1 cellular context compared by ENCODE assay signal in the genomic region with DNA sequence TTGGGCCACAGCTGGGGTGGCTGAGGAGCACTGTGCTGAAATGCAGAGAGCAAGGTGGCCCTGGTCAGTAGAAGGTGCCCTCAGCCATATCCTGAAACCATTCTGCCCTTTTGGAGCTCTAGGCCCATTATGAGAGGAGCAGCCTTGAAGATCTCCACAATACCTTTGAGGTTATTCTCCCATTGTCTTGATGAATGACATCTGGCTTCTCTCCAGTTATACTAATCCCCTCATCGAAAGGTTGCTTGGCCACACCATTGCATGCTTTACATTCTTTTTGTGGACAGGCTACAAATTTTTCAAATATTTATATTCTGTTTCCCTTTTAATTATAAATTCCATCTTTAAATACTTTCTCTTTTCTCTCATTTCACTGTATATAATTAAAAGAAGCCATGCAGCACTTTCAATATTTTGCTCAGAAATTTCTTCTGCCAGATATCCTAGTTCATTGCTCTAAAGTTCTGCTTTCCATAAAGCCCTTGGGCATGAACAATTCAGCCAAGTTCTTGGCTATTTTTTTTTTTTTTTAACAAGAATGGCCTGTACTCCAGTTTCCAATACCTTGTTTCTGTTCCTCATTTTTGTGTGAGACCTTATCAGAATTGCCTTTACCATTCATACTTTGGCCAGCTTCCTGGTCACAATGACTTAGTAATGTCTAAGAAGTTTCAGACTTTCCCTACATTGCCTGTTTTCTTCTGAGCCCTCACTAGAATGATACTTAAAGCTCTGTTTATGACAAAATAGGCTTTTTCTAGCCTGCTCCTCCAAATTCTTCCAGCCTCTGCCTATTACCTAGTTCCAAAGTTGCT.
TF ChIP-seq lines count a peak whose summit lies in the region.

No MANE protein-coding gene starts in this region.

TF ChIP-seq in K562, 482 proteins besides CTCF, POLR2A, EP300 and RAD21 (continued from another document and continues in another):
- TF ChIP-seq, protein P1, sequence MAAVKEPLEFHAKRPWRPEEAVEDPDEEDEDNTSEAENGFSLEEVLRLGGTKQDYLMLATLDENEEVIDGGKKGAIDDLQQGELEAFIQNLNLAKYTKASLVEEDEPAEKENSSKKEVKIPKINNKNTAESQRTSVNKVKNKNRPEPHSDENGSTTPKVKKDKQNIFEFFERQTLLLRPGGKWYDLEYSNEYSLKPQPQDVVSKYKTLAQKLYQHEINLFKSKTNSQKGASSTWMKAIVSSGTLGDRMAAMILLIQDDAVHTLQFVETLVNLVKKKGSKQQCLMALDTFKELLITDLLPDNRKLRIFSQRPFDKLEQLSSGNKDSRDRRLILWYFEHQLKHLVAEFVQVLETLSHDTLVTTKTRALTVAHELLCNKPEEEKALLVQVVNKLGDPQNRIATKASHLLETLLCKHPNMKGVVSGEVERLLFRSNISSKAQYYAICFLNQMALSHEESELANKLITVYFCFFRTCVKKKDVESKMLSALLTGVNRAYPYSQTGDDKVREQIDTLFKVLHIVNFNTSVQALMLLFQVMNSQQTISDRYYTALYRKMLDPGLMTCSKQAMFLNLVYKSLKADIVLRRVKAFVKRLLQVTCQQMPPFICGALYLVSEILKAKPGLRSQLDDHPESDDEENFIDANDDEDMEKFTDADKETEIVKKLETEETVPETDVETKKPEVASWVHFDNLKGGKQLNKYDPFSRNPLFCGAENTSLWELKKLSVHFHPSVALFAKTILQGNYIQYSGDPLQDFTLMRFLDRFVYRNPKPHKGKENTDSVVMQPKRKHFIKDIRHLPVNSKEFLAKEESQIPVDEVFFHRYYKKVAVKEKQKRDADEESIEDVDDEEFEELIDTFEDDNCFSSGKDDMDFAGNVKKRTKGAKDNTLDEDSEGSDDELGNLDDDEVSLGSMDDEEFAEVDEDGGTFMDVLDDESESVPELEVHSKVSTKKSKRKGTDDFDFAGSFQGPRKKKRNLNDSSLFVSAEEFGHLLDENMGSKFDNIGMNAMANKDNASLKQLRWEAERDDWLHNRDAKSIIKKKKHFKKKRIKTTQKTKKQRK (IDR thresholded peaks at IDR 0.05; ENCODE audit: borderline replicate concordance, low read depth, low read length), result no peak
- TF ChIP-seq GATAD2B (IDR thresholded peaks at IDR 0.05; ENCODE audit: borderline replicate concordance) (peak; percentile 27; the same call in 1 of the 2 replicates), FOXA1 (IDR thresholded peaks at IDR 0.05; ENCODE audit: borderline replicate concordance) (no peak), ASH1L (IDR thresholded peaks at IDR 0.05; ENCODE audit: borderline replicate concordance, low read depth, partially characterized antibody) (peak; percentile 22), ZNF766 (CRISPR knock-in tag; conservative IDR thresholded peaks at IDR 0.05) (0 out of 2 replicates have a peak, but pooled peaks have one; percentile 23), MECOM (CRISPR knock-in tag; IDR thresholded peaks at IDR 0.05) (no peak), THRAP3 (IDR thresholded peaks at IDR 0.05; ENCODE audit: borderline replicate concordance) (no peak), FOXJ2 (tag; IDR thresholded peaks at IDR 0.05) (0 out of 2 replicates have a peak, but pooled peaks have one; percentile 28), ZNF589 (CRISPR knock-in tag; IDR thresholded peaks at IDR 0.05; ENCODE audit: low read depth) (0 out of 2 replicates have a peak, but pooled peaks have one; percentile 24), CHD2 (IDR thresholded peaks at IDR 0.05; ENCODE audit: low read depth, low read length) (no peak), MAFG (tag; conservative IDR thresholded peaks at IDR 0.05) (peak; percentile 18; the same call in 1 of the 2 replicates), DACH1 (IDR thresholded peaks at IDR 0.05; ENCODE audit: partially characterized antibody) (no peak), EP400 (IDR thresholded peaks at IDR 0.05) (peak; percentile 35; the same call in 1 of the 2 replicates), MYC (IDR thresholded peaks at IDR 0.05; ENCODE audit: low read depth, low read length) (peak; percentile 23; the same call in 1 of the 2 replicates), MYC (CRISPR knock-in tag; IDR thresholded peaks at IDR 0.05; ENCODE audit: borderline replicate concordance, low read depth) (no peak), MEF2A (IDR thresholded peaks at IDR 0.05; ENCODE audit: control insufficient read depth, low read depth, low read length) (no peak), CBFA2T3 (IDR thresholded peaks at IDR 0.05) (no peak), YBX1 (IDR thresholded peaks at IDR 0.05) (no peak), KHSRP (IDR thresholded peaks at IDR 0.05) (no peak), SMAD4 (CRISPR knock-in tag; conservative IDR thresholded peaks at IDR 0.05) (0 out of 2 replicates have a peak, but pooled peaks have one; percentile 17), SIN3A (IDR thresholded peaks at IDR 0.05; ENCODE audit: borderline replicate concordance in 2 of 2, control insufficient read depth in 1 of 2, low read depth in 2 of 2, low read length in 2 of 2) (no peak), DIDO1 (tag; IDR thresholded peaks at IDR 0.05; ENCODE audit: low read depth) (no peak), ZNF384 (IDR thresholded peaks at IDR 0.05; ENCODE audit: low read depth, low read length) (peak; percentile 88), CTBP1 (IDR thresholded peaks at IDR 0.05; ENCODE audit: borderline replicate concordance) (0 out of 2 replicates have a peak, but pooled peaks have one; percentile 20), CEBPG (CRISPR knock-in tag; IDR thresholded peaks at IDR 0.05) (no peak), CEBPG (tag; conservative IDR thresholded peaks at IDR 0.05 in 1 of 2, IDR thresholded peaks at IDR 0.05 in 1 of 2) (peak in 1 of 2 experiments; percentile 33; a peak in 1 of 4 replicates), JUND (IDR thresholded peaks at IDR 0.05; ENCODE audit: borderline replicate concordance, low read depth, low read length) (peak; percentile 18; the same call in 1 of the 2 replicates), JUND (tag; IDR thresholded peaks at IDR 0.05; ENCODE audit: borderline replicate concordance, low read depth, low read length) (no peak; the same call in 2 of the 3 replicates), SMC3 (conservative IDR thresholded peaks at IDR 0.05; ENCODE audit: insufficient read depth, low read depth, low read length) (no peak), ZNF23 (CRISPR knock-in tag; IDR thresholded peaks at IDR 0.05) (0 out of 2 replicates have a peak, but pooled peaks have one; percentile 38), KDM2B (CRISPR knock-in tag; IDR thresholded peaks at IDR 0.05) (no peak), RAD51 (IDR thresholded peaks at IDR 0.05; ENCODE audit: borderline replicate concordance, low read depth) (no peak), ELF1 (tag; IDR thresholded peaks at IDR 0.05) (peak; percentile 83), CBX3 (IDR thresholded peaks at IDR 0.05; ENCODE audit: borderline replicate concordance in 1 of 2, low read length in 2 of 2) (peak in 1 of 2 experiments; percentile 46; a peak in 1 of 3 replicates), HDAC2 (IDR thresholded peaks at IDR 0.05) (peak; percentile 47; the same call in 1 of the 2 replicates), NBN (IDR thresholded peaks at IDR 0.05; ENCODE audit: low read depth) (peak; percentile 74; the same call in 1 of the 2 replicates), ARID1B (IDR thresholded peaks at IDR 0.05) (peak; percentile 80), RCOR1 (IDR thresholded peaks at IDR 0.05; ENCODE audit: borderline replicate concordance in 1 of 2, low read depth in 2 of 2, low read length in 2 of 2) (0 out of 4 replicates have a peak, but pooled peaks of 1 of the 2 experiments have one; percentile 25), SMARCE1 (IDR thresholded peaks at IDR 0.05) (peak; percentile 84), CC2D1A (IDR thresholded peaks at IDR 0.05) (0 out of 2 replicates have a peak, but pooled peaks have one; percentile 17), DPF2 (IDR thresholded peaks at IDR 0.05) (peak; percentile 89), FOXK2 (conservative IDR thresholded peaks at IDR 0.05 in 1 of 2, IDR thresholded peaks at IDR 0.05 in 1 of 2; ENCODE audit: low read depth in 2 of 2) (peak; percentile 79 to 84), SMARCC2 (IDR thresholded peaks at IDR 0.05; ENCODE audit: low read depth) (peak; percentile 68; the same call in 1 of the 2 replicates)
- TF ChIP-seq, protein P2, sequence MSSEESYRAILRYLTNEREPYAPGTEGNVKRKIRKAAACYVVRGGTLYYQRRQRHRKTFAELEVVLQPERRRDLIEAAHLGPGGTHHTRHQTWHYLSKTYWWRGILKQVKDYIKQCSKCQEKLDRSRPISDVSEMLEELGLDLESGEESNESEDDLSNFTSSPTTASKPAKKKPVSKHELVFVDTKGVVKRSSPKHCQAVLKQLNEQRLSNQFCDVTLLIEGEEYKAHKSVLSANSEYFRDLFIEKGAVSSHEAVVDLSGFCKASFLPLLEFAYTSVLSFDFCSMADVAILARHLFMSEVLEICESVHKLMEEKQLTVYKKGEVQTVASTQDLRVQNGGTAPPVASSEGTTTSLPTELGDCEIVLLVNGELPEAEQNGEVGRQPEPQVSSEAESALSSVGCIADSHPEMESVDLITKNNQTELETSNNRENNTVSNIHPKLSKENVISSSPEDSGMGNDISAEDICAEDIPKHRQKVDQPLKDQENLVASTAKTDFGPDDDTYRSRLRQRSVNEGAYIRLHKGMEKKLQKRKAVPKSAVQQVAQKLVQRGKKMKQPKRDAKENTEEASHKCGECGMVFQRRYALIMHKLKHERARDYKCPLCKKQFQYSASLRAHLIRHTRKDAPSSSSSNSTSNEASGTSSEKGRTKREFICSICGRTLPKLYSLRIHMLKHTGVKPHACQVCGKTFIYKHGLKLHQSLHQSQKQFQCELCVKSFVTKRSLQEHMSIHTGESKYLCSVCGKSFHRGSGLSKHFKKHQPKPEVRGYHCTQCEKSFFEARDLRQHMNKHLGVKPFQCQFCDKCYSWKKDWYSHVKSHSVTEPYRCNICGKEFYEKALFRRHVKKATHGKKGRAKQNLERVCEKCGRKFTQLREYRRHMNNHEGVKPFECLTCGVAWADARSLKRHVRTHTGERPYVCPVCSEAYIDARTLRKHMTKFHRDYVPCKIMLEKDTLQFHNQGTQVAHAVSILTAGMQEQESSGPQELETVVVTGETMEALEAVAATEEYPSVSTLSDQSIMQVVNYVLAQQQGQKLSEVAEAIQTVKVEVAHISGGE (CRISPR knock-in tag; IDR thresholded peaks at IDR 0.05), result 0 out of 6 replicates have a peak, but pooled peaks of 1 of the 3 experiments have one; percentile 24
- TF ChIP-seq, protein P3, sequence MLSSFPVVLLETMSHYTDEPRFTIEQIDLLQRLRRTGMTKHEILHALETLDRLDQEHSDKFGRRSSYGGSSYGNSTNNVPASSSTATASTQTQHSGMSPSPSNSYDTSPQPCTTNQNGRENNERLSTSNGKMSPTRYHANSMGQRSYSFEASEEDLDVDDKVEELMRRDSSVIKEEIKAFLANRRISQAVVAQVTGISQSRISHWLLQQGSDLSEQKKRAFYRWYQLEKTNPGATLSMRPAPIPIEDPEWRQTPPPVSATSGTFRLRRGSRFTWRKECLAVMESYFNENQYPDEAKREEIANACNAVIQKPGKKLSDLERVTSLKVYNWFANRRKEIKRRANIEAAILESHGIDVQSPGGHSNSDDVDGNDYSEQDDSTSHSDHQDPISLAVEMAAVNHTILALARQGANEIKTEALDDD (IDR thresholded peaks at IDR 0.05), result peak; percentile 82
- TF ChIP-seq, protein P4, sequence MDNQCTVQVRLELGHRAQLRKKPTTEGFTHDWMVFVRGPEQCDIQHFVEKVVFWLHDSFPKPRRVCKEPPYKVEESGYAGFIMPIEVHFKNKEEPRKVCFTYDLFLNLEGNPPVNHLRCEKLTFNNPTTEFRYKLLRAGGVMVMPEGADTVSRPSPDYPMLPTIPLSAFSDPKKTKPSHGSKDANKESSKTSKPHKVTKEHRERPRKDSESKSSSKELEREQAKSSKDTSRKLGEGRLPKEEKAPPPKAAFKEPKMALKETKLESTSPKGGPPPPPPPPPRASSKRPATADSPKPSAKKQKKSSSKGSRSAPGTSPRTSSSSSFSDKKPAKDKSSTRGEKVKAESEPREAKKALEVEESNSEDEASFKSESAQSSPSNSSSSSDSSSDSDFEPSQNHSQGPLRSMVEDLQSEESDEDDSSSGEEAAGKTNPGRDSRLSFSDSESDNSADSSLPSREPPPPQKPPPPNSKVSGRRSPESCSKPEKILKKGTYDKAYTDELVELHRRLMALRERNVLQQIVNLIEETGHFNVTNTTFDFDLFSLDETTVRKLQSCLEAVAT (IDR thresholded peaks at IDR 0.05), result peak in 1 of 2 experiments; percentile 23; a peak in 1 of 4 replicates
- TF ChIP-seq, protein P5, sequence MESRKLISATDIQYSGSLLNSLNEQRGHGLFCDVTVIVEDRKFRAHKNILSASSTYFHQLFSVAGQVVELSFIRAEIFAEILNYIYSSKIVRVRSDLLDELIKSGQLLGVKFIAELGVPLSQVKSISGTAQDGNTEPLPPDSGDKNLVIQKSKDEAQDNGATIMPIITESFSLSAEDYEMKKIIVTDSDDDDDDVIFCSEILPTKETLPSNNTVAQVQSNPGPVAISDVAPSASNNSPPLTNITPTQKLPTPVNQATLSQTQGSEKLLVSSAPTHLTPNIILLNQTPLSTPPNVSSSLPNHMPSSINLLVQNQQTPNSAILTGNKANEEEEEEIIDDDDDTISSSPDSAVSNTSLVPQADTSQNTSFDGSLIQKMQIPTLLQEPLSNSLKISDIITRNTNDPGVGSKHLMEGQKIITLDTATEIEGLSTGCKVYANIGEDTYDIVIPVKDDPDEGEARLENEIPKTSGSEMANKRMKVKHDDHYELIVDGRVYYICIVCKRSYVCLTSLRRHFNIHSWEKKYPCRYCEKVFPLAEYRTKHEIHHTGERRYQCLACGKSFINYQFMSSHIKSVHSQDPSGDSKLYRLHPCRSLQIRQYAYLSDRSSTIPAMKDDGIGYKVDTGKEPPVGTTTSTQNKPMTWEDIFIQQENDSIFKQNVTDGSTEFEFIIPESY (CRISPR knock-in tag; IDR thresholded peaks at IDR 0.05), result no peak
- TF ChIP-seq, protein P6, sequence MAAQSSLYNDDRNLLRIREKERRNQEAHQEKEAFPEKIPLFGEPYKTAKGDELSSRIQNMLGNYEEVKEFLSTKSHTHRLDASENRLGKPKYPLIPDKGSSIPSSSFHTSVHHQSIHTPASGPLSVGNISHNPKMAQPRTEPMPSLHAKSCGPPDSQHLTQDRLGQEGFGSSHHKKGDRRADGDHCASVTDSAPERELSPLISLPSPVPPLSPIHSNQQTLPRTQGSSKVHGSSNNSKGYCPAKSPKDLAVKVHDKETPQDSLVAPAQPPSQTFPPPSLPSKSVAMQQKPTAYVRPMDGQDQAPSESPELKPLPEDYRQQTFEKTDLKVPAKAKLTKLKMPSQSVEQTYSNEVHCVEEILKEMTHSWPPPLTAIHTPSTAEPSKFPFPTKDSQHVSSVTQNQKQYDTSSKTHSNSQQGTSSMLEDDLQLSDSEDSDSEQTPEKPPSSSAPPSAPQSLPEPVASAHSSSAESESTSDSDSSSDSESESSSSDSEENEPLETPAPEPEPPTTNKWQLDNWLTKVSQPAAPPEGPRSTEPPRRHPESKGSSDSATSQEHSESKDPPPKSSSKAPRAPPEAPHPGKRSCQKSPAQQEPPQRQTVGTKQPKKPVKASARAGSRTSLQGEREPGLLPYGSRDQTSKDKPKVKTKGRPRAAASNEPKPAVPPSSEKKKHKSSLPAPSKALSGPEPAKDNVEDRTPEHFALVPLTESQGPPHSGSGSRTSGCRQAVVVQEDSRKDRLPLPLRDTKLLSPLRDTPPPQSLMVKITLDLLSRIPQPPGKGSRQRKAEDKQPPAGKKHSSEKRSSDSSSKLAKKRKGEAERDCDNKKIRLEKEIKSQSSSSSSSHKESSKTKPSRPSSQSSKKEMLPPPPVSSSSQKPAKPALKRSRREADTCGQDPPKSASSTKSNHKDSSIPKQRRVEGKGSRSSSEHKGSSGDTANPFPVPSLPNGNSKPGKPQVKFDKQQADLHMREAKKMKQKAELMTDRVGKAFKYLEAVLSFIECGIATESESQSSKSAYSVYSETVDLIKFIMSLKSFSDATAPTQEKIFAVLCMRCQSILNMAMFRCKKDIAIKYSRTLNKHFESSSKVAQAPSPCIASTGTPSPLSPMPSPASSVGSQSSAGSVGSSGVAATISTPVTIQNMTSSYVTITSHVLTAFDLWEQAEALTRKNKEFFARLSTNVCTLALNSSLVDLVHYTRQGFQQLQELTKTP (IDR thresholded peaks at IDR 0.05; ENCODE audit: low read depth in 1 of 2, partially characterized antibody in 2 of 2), result peak in 1 of 2 experiments; percentile 53
